ENCODE assay signal across 14 cellular contexts in the genomic region with DNA sequence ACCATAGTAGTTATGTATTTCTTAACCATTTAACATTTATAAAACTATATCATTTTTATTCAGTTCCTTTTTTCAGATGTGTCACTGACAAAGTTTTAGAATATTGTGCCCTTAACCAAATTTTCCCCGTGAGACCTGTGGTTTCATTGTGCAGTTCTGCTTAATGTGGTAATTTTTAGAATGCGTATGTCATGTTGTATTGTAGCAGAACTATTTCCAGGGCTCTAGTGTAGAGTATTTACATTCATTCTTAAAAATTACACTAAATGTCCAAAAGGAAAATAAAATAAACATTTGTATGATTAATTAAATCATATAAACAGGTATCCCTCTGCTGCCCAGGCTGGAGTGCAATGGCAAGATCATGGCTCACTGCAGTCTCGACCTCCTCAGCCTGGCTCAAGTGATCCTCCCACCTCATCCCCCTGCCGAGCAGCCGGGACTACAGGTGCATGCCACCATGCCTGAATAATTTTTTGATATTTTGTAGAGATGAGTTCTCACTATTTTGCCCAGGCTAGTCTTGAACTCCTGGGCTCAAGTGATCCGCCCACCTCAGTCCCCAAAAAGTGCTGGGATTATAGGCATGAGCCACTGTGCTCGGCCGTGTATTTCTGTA. TPM values are rescaled to one million over a fixed set of nuclear protein-coding genes. Genes with fewer than 3 reads are reported as not detected.
A peak's percentile ranks its signal among the peaks of the same experiment; 100 is the strongest.
DNase-seq lines count a peak whose midpoint lies in the region; ATAC-seq, FAIRE-seq and TF ChIP-seq lines count a peak whose summit lies in the region.
"Had no signal": no experiment of that assay in that cellular context is flagged by ENCODE, and none has a peak within 500 bp of the region (broad histone marks: within the 10 kb centered on the region; RNA-seq: fewer than 3 reads in every experiment).

No MANE protein-coding gene starts in this region.

- H3K4me1 Mint-ChIP-seq in activated CD4-positive, alpha-beta T cell treated with anti-CD3 and anti-CD28 coated beads, Interleukin-2, amount 10 ng/mL, durations not matched to agents 7 days and 5 days: peaks cover 63% of the 10 kb centered on the region
- peaks cover 30% of the 10 kb centered on the region for H3K4me1 Mint-ChIP-seq in activated B cell treated with CpG ODN at 0.5 μM for 24 hours
- H3K4me1 Mint-ChIP-seq in naive thymus-derived CD4-positive, alpha-beta T cell: peaks cover 35 to 83% (median 70%) of the 10 kb centered on the region in 7 donors

- H3K36me3 ChIP-seq in naive thymus-derived CD4-positive, alpha-beta T cell (ENCODE audit: control insufficient read depth in 2 of 3, insufficient read depth in 3 of 3, low read length in 3 of 3): peaks cover 8 to 24% (median 9%) of the 10 kb centered on the region in 3 experiments
- H3K36me3 ChIP-seq: breast epithelium had no signal

- TF ChIP-seq POLR2A in GM12891 (IDR thresholded peaks at IDR 0.05; ENCODE audit: low read depth, low read length): no peak

- H3K4me3 Mint-ChIP-seq in activated CD4-positive, alpha-beta T cell treated with anti-CD3 and anti-CD28 coated beads, Interleukin-2, amount 10 ng/mL, durations not matched to agents 7 days and 5 days: no peak overlapping the region
- peak overlapping the region; percentile 8 for H3K4me3 Mint-ChIP-seq in activated B cell treated with CpG ODN at 0.5 μM for 24 hours
- peak overlapping the region in 8 of 10 donors; percentile 43 to 89 (median 66) for H3K4me3 Mint-ChIP-seq in naive thymus-derived CD4-positive, alpha-beta T cell

- DNase-seq in activated CD4-positive, alpha-beta T cell treated with anti-CD3 and anti-CD28 coated beads, Interleukin-2, amount 10 ng/mL, durations not matched to agents 7 days and 5 days: no peak
- DNase-seq in activated CD4-positive, alpha-beta T cell treated with anti-CD3 and anti-CD28 coated beads, Interleukin-2, amount 50 U/mL, for 4 hours: no peak
- DNase-seq in GM12891 (ENCODE audit: insufficient read length, low spot score) (no peak), activated B cell treated with CpG ODN at 0.5 μM for 24 hours (no peak)
- no peak for DNase-seq in naive thymus-derived CD4-positive, alpha-beta T cell
- DNase-seq: activated CD8-positive, alpha-beta memory T cell treated with anti-CD3 and anti-CD28 coated beads for 24 hours; NCI-H1417 treated with DMSO at 0.1 percent for 48 hours; retina; stimulated activated CD4-positive, alpha-beta T cell treated with anti-CD3 and anti-CD28 coated beads, Interleukin-15, amount 100 ng/mL, for 24 hours had no signal

- intact Hi-C loops in activated B cell treated with CpG ODN at 0.5 μM for 24 hours (cut with micrococcal nuclease): loop anchor here (1.0 kb wide), 1 partner anchor 15 kb away; no protein-coding TSS in a partner anchor
- intact Hi-C loops in naive thymus-derived CD4-positive, alpha-beta T cell (cut with micrococcal nuclease): no loop called here

- peaks cover 31% of the 10 kb centered on the region for H3K9me3 Mint-ChIP-seq in activated CD4-positive, alpha-beta T cell treated with anti-CD3 and anti-CD28 coated beads, Interleukin-2, amount 10 ng/mL, durations not matched to agents 7 days and 5 days
- H3K9me3 Mint-ChIP-seq in activated B cell treated with CpG ODN at 0.5 μM for 24 hours: peaks cover 11% of the 10 kb centered on the region
- peaks cover 0 to 29% (median 18%) of the 10 kb centered on the region in 11 donors for H3K9me3 Mint-ChIP-seq in naive thymus-derived CD4-positive, alpha-beta T cell

- CTCF ChIA-PET in activated CD4-positive, alpha-beta T cell treated with anti-CD3 and anti-CD28 coated beads, Interleukin-2, amount 10 ng/mL, durations not matched to agents 7 days and 5 days (lab: Charles Lee): interaction anchor here (0.8 kb wide), 1 partner anchor 35 kb away, joined by 3 read pairs; no protein-coding TSS in a partner anchor
- CTCF ChIA-PET in activated B cell treated with CpG ODN at 0.5 μM for 24 hours (lab: Charles Lee): no interaction called here
- CTCF ChIA-PET in naive thymus-derived CD4-positive, alpha-beta T cell (lab: Charles Lee): interaction anchor here (0.9 kb wide), 1 partner anchor 35 kb away, joined by 4 read pairs; no protein-coding TSS in a partner anchor

- no peak overlapping the region for H3K4me3 ChIP-seq in naive thymus-derived CD4-positive, alpha-beta T cell (ENCODE audit: low read length)
- H3K4me3 ChIP-seq: breast epithelium, lung had no signal

- peak overlapping the region; percentile 46 for H3K27ac Mint-ChIP-seq in activated CD4-positive, alpha-beta T cell treated with anti-CD3 and anti-CD28 coated beads, Interleukin-2, amount 10 ng/mL, durations not matched to agents 7 days and 5 days
- peak overlapping the region; percentile 19 for H3K27ac Mint-ChIP-seq in activated B cell treated with CpG ODN at 0.5 μM for 24 hours
- peak overlapping the region in 8 of 9 donors; percentile 62 to 92 (median 84) for H3K27ac Mint-ChIP-seq in naive thymus-derived CD4-positive, alpha-beta T cell

- TF ChIP-seq CTCF in activated B cell treated with CpG ODN at 0.5 μM for 24 hours (IDR thresholded peaks at IDR 0.05): no peak

- FAIRE-seq in GM12891 (lab: Jason Lieb, UNC): no peak

- H3K27me3 ChIP-seq in naive thymus-derived CD4-positive, alpha-beta T cell (ENCODE audit: control insufficient read depth in 2 of 2, insufficient read depth in 2 of 2, low read length in 2 of 2): no peaks in the 10 kb centered on the region
- H3K27me3 ChIP-seq: breast epithelium had no signal

- POLR2A ChIA-PET in activated CD4-positive, alpha-beta T cell treated with anti-CD3 and anti-CD28 coated beads, Interleukin-2, amount 10 ng/mL, durations not matched to agents 7 days and 5 days (lab: Charles Lee): no interaction called here
- POLR2A ChIA-PET in activated B cell treated with CpG ODN at 0.5 μM for 24 hours (lab: Charles Lee): interaction anchor here (0.5 to 2.2 kb wide), 2 partner anchors 16 to 27 kb away, joined by 3 to 21 read pairs; partner anchors contain the start of gene SERINC5
- POLR2A ChIA-PET in naive thymus-derived CD4-positive, alpha-beta T cell (lab: Charles Lee): interaction anchor here (0.8 to 4.8 kb wide), 3 partner anchors 15 to 35 kb away, joined by 3 to 29 read pairs (median 4); partner anchors contain the start of gene SERINC5

- H3K4me1 ChIP-seq in naive thymus-derived CD4-positive, alpha-beta T cell (ENCODE audit: control insufficient read depth in 2 of 2, insufficient read depth in 2 of 2, low read length in 2 of 2): peaks cover 0 to 47% of the 10 kb centered on the region in 2 donors

- ATAC-seq in activated B cell treated with CpG ODN at 0.5 μM for 24 hours (ENCODE audit: low read depth) (peak; percentile 84), HG03378 (IDR thresholded peaks at IDR 0.05; ENCODE audit: unreplicated experiment) (no peak), GM19467 (IDR thresholded peaks at IDR 0.05; ENCODE audit: unreplicated experiment) (no peak), esophagus mucosa (no peak)
- peak; percentile 68 for ATAC-seq in naive thymus-derived CD4-positive, alpha-beta T cell

- H3K27ac ChIP-seq in naive thymus-derived CD4-positive, alpha-beta T cell (ENCODE audit: low read depth, low read length): peak overlapping the region; percentile 3

- peaks cover 0 to 9% (median 8%) of the 10 kb centered on the region in 3 experiments for H3K9me3 ChIP-seq in naive thymus-derived CD4-positive, alpha-beta T cell (ENCODE audit: control insufficient read depth in 2 of 3, low read length in 3 of 3)
- H3K9me3 ChIP-seq: breast epithelium had no signal

- H3K36me3 Mint-ChIP-seq in activated CD4-positive, alpha-beta T cell treated with anti-CD3 and anti-CD28 coated beads, Interleukin-2, amount 10 ng/mL, durations not matched to agents 7 days and 5 days (ENCODE audit: low read depth): peaks cover 79% of the 10 kb centered on the region
- H3K36me3 Mint-ChIP-seq in activated B cell treated with CpG ODN at 0.5 μM for 24 hours (ENCODE audit: low read depth): peaks cover 22% of the 10 kb centered on the region
- H3K36me3 Mint-ChIP-seq in naive thymus-derived CD4-positive, alpha-beta T cell: peaks cover 11 to 65% (median 47%) of the 10 kb centered on the region in 5 donors

- H3K27me3 Mint-ChIP-seq in activated CD4-positive, alpha-beta T cell treated with anti-CD3 and anti-CD28 coated beads, Interleukin-2, amount 10 ng/mL, durations not matched to agents 7 days and 5 days: no peaks in the 10 kb centered on the region
- no peaks in the 10 kb centered on the region for H3K27me3 Mint-ChIP-seq in activated B cell treated with CpG ODN at 0.5 μM for 24 hours
- no peaks in the 10 kb centered on the region for H3K27me3 Mint-ChIP-seq in naive thymus-derived CD4-positive, alpha-beta T cell

TF ChIP-seq in GM12891, 5 proteins besides CTCF, POLR2A, EP300 and RAD21:
- no peak for TF ChIP-seq PAX5 (IDR thresholded peaks at IDR 0.05; ENCODE audit: insufficient read depth, low read length, severe bottlenecking)
- no peak for TF ChIP-seq POU2F2 (IDR thresholded peaks at IDR 0.05; ENCODE audit: low read depth, low read length)
- TF ChIP-seq SPI1 (IDR thresholded peaks at IDR 0.05; ENCODE audit: low read depth, low read length): peak; percentile 35; the same call in 1 of the 2 replicates
- no peak for TF ChIP-seq TAF1 (IDR thresholded peaks at IDR 0.05; ENCODE audit: low read depth, low read length)
- TF ChIP-seq POLR2AphosphoS5 (IDR thresholded peaks at IDR 0.05; ENCODE audit: low read depth, low read length): no peak

RNA-seq across cellular contexts. Expression of gene SERINC5, which starts 15.4 kb away (rescaled TPM):
- 10 to 100 TPM; 85.7 to 88.8 TPM for total RNA-seq in activated CD4-positive, alpha-beta T cell treated with anti-CD3 and anti-CD28 coated beads, Interleukin-2, amount 10 ng/mL, durations not matched to agents 7 days and 5 days
- 0.82 TPM for polyA plus RNA-seq in GM12891 (2012; ENCODE audit: low read depth, missing spikeins)
- total RNA-seq in activated B cell treated with CpG ODN at 0.5 μM for 24 hours (4.4 and 5.3 TPM in 2 replicates), esophagus mucosa (71.3 TPM)
- total RNA-seq in naive thymus-derived CD4-positive, alpha-beta T cell: 100 to 1,000 TPM in 4 of 5 experiments, 10 to 100 TPM in 1; 71.2 to 164 (median 163) TPM
- polyA plus RNA-seq in naive thymus-derived CD4-positive, alpha-beta T cell: 10 to 100 TPM; 34.3 to 34.9 TPM

Comparison
In these comparisons a context has a peak if more than half of its experiments do, and no peak if none do; other contexts are left out.
1. H3K27ac Mint-ChIP-seq: peak in every context shown above with its lines; median percentile 84 in naive thymus-derived CD4-positive, alpha-beta T cell; 46 in activated CD4-positive, alpha-beta T cell treated with anti-CD3 and anti-CD28 coated beads, Interleukin-2, amount 10 ng/mL, durations not matched to agents 7 days and 5 days; 19 in activated B cell treated with CpG ODN at 0.5 μM for 24 hours.
2. ATAC-seq: peak in activated B cell treated with CpG ODN at 0.5 μM for 24 hours (single experiment) and naive thymus-derived CD4-positive, alpha-beta T cell (single experiment); none in HG03378 (single experiment), GM19467 (single experiment) and esophagus mucosa (single experiment).
3. RNA of gene SERINC5, which starts 15.4 kb away (total RNA-seq): 71.2 to 164 TPM in naive thymus-derived CD4-positive, alpha-beta T cell, 85.7 to 88.8 TPM in activated CD4-positive, alpha-beta T cell treated with anti-CD3 and anti-CD28 coated beads, Interleukin-2, amount 10 ng/mL, durations not matched to agents 7 days and 5 days and 71.3 TPM in esophagus mucosa (single experiment); 4.4 to 5.3 TPM in activated B cell treated with CpG ODN at 0.5 μM for 24 hours; every median in the first group is over 10 times any median in the second.